ENCODE assay signal across 33 cellular contexts in the genomic region with DNA sequence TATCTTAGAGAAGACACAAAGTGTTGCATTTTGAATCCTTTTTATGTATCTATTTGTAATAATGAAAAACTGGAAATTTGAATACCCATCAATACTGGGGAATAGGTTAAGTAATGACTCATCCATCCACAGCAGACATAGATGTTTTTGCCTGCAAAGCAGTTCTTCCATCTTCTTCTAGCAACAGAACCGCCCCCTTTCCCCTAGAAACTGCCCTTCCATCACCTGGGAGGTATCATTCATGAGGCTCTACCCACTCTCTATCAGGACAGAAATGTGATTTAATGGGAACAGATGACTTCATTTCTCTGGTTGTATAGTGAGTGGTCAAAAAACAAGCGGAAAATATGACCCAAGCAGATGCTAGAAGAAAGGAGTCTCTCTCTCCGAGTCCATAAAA.
"Had no signal": no experiment of that assay in that cellular context is flagged by ENCODE, and none has a peak within 500 bp of the region (broad histone marks: within the 10 kb centered on the region; RNA-seq: fewer than 3 reads in every experiment).

No MANE protein-coding gene starts in this region.

- DNase-seq: Karpas-422, Kasumi-1, MG63, MM.1S, MV-4-11, NCI-H1048, NCI-H1092, NCI-H1092 treated with DMSO at 0.1 percent for 48 hours, NCI-H1105, NCI-H1105 treated with DMSO at 0.1 percent for 48 hours, NCI-H1417, NCI-H1417 treated with DMSO at 0.1 percent for 48 hours, NCI-H1436, NCI-H1436 treated with DMSO at 0.1 percent for 48 hours, NCI-H146, NCI-H1694, NCI-H1694 treated with DMSO at 0.1 percent for 48 hours, NCI-H187, NCI-H187 treated with DMSO at 0.1 percent for 48 hours, NCI-H1930, NCI-H2029, NCI-H2029 treated with DMSO at 0.1 percent for 48 hours, NCI-H2081, NCI-H2081 treated with DMSO at 0.1 percent for 48 hours, NCI-H2107, NCI-H2171, NCI-H2171 treated with DMSO at 0.1 percent for 48 hours, NCI-H2227 treated with DMSO at 0.1 percent for 48 hours, NCI-H226, NCI-H345, NCI-H446, NCI-H446 treated with DMSO at 0.1 percent for 48 hours, NCI-H510A had no signal
